In genomic region chr5:177527595-177527994, GRCh38 we compare ENCODE assay signal across 25 cellular contexts.
"Had no signal": no experiment of that assay in that cellular context is flagged by ENCODE, and none has a peak within 500 bp of the region (broad histone marks: within the 10 kb centered on the region; RNA-seq: fewer than 3 reads in every experiment).

No MANE protein-coding gene starts in this region.

- H3K9me3 ChIP-seq: adrenal gland, body of pancreas, colonic mucosa had no signal

- DNase-seq: activated CD4-positive, alpha-beta memory T cell treated with anti-CD3 and anti-CD28 coated beads for 36 hours; activated CD4-positive, alpha-beta T cell treated with anti-CD3 and anti-CD28 coated beads for 36 hours; activated CD4-positive, alpha-beta T cell treated with anti-CD3 and anti-CD28 coated beads, Interleukin-2, amount 10 ng/mL, durations not matched to agents 24 days and 14 days; activated CD4-positive, CD25-positive, alpha-beta regulatory T cell; activated CD4-positive, CD25-positive, alpha-beta regulatory T cell treated with anti-CD3 and anti-CD28 coated beads, Interleukin-2, amount 50 U/mL, for 72 hours; activated CD8-positive, alpha-beta memory T cell treated with anti-CD3 and anti-CD28 coated beads, Interleukin-2, amount 10 ng/mL, durations not matched to agents 7 days and 5 days; activated CD8-positive, alpha-beta memory T cell treated with anti-CD3 and anti-CD28 coated beads, Interleukin-2, amount 50 U/mL, for 4 hours; activated CD8-positive, alpha-beta T cell treated with anti-CD3 and anti-CD28 coated beads, Interleukin-2, amount 10 ng/mL, durations not matched to agents 7 days and 5 days; activated effector memory CD4-positive, alpha-beta T cell treated with anti-CD3 and anti-CD28 coated beads, Interleukin-2, amount 50 U/mL, for 16 hours; activated naive CD4-positive, alpha-beta T cell treated with anti-CD3 and anti-CD28 coated beads for 36 hours; activated naive CD8-positive, alpha-beta T cell treated with anti-CD3 and anti-CD28 coated beads for 36 hours; activated naive CD8-positive, alpha-beta T cell treated with anti-CD3 and anti-CD28 coated beads, Interleukin-2, amount 50 U/mL, for 24 hours; activated T-cell treated with anti-CD3 and anti-CD28 coated beads, Interleukin-2, amount 50 U/mL, for 1 hour; activated T-cell treated with anti-CD3 and anti-CD28 coated beads, Interleukin-2, amount 50 U/mL, for 48 hours; amygdala; body of pancreas; colonic mucosa; effector memory CD4-positive, alpha-beta T cell; endodermal cell; foreskin fibroblast; T-helper 1 cell; T-helper 17 cell; T1000 had no signal

- H3K27me3 ChIP-seq: adrenal gland, body of pancreas, colonic mucosa had no signal

- H3K27ac ChIP-seq: adrenal gland, body of pancreas, colonic mucosa had no signal

- H3K4me3 ChIP-seq: adrenal gland, body of pancreas, colonic mucosa had no signal

- H3K4me1 ChIP-seq: body of pancreas, colonic mucosa had no signal

- ATAC-seq: activated CD4-positive, alpha-beta T cell treated with anti-CD3 and anti-CD28 coated beads for 36 hours; activated CD8-positive, alpha-beta memory T cell treated with anti-CD3 and anti-CD28 coated beads, Interleukin-2, amount 10 ng/mL, durations not matched to agents 7 days and 5 days; activated CD8-positive, alpha-beta T cell treated with anti-CD3 and anti-CD28 coated beads, Interleukin-2, amount 10 ng/mL, durations not matched to agents 7 days and 5 days; activated naive CD8-positive, alpha-beta T cell treated with anti-CD3 and anti-CD28 coated beads, Interleukin-2, amount 50 U/mL, for 24 hours; body of pancreas; esophagus mucosa; T-helper 17 cell had no signal
